10 cellular contexts compared by ENCODE assay signal in the genomic region with DNA sequence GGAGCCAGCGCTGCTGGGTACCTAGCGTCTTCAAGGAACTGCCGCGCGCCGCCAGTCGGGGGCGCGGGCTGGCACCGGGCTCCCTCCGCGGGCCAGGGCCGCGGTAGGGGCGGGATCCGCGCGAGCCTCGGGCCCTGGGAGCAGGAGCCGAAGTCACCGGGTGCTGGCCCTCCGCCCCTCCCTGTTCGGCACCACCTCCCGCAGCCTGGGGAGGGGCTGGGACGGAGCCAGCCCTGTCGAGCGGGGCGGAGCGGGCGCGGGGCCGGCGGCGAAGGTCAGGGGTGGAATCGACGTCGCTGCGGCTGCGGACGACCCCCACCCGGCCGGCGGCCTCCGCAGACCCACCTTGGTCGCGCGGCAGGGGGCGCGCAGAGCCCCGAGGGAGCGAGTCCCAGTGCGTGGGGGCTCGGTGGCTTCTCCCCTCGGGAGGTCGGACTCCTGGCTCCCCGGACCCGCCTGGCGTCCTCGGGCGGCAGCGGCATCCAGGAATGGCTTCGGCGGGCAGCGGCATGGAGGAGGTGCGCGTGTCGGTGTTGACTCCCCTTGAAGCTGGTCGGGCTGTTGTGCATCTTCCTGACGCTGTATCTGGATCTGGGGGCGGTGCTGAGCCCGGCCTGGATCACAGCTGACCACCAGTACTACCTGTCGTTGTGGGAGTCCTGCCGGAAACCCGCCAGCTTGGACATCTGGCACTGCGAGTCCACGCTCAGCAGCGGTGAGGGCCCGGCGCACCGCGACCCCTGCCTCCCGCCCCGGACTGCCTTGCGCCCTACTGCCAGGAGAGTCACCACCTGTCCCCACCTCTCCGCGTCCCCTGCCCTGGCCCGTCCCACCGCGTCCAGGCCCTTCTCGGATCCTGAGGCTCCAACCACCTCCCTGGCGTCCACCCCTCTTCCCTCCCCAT. TPM values are rescaled to one million over a fixed set of nuclear protein-coding genes. Genes with fewer than 3 reads are reported as not detected.
A peak's percentile ranks its signal among the peaks of the same experiment; 100 is the strongest.
DNase-seq lines count a peak whose midpoint lies in the region; ATAC-seq, FAIRE-seq and TF ChIP-seq lines count a peak whose summit lies in the region.
"Had no signal": no experiment of that assay in that cellular context is flagged by ENCODE, and none has a peak within 500 bp of the region (broad histone marks: within the 10 kb centered on the region; RNA-seq: fewer than 3 reads in every experiment).

No MANE protein-coding gene starts in this region.

- H3K4me2 ChIP-seq in keratinocyte (ENCODE audit: control insufficient read depth, extremely low read depth, insufficient read depth, low read depth, low read length) (peak overlapping the region; percentile 27), smooth muscle cell (peak overlapping the region; percentile 95)

- no peaks in the 10 kb centered on the region for H3K4me1 Mint-ChIP-seq in stimulated activated naive B cell treated with anti-CD40 and anti-IgM and Interleukin-4, amounts not matched to agents 10 μg/mL and 1 μg/mL and 100 μg/mL, for 72 hours
- no peaks in the 10 kb centered on the region for H3K4me1 Mint-ChIP-seq in Caco-2 (ENCODE audit: low read depth, unreplicated experiment)
- H3K4me1 Mint-ChIP-seq: activated naive CD4-positive, alpha-beta T cell treated with anti-CD3 and anti-CD28 coated beads, Interleukin-2, amount 50 U/mL, for 24 hours had no signal

- H3K4me3 ChIP-seq in HUES48 (ENCODE audit: low read depth, low read length) (peak overlapping the region; percentile 65), keratinocyte (ENCODE audit: control insufficient read depth in 2 of 3, extremely low read depth in 1 of 3, insufficient read depth in 2 of 3, low read depth in 1 of 3, low read length in 3 of 3) (peak overlapping the region in 1 of 3 experiments; percentile 7), smooth muscle cell (peak overlapping the region; percentile 60), Caco-2 (ENCODE audit: low read depth, low read length) (no peak overlapping the region)

- peaks cover 30 to 34% of the 10 kb centered on the region in 2 donors for H3K27me3 Mint-ChIP-seq in stimulated activated naive B cell treated with anti-CD40 and anti-IgM and Interleukin-4, amounts not matched to agents 10 μg/mL and 1 μg/mL and 100 μg/mL, for 72 hours
- H3K27me3 Mint-ChIP-seq in Caco-2 (ENCODE audit: insufficient read depth, unreplicated experiment), result no peaks in the 10 kb centered on the region

- H3K4me1 ChIP-seq in HUES48 (ENCODE audit: control insufficient read depth, insufficient read depth, low read length), result peaks cover 12% of the 10 kb centered on the region
- H3K4me1 ChIP-seq in keratinocyte (ENCODE audit: control insufficient read depth, extremely low read depth, insufficient read depth, low read length), result no peaks in the 10 kb centered on the region
- H3K4me1 ChIP-seq in smooth muscle cell (ENCODE audit: low read depth), result no peaks in the 10 kb centered on the region
- H3K4me1 ChIP-seq in Caco-2, result no peaks in the 10 kb centered on the region
- H3K4me1 ChIP-seq: gastrocnemius medialis had no signal

- ATAC-seq in stimulated activated naive B cell treated with anti-CD40 and anti-IgM and Interleukin-4, amounts not matched to agents 10 μg/mL and 1 μg/mL and 100 μg/mL, for 72 hours (replicated peaks), result no peak
- ATAC-seq: gastrocnemius medialis had no signal

- no peak overlapping the region for H2AFZ ChIP-seq in keratinocyte (ENCODE audit: control insufficient read depth, low read length)
- H2AFZ ChIP-seq in smooth muscle cell (ENCODE audit: low read depth), result peak overlapping the region; percentile 66

- H3K9me3 Mint-ChIP-seq in stimulated activated naive B cell treated with anti-CD40 and anti-IgM and Interleukin-4, amounts not matched to agents 10 μg/mL and 1 μg/mL and 100 μg/mL, for 72 hours, result peaks cover 0 to 8% of the 10 kb centered on the region in 2 donors
- H3K9me3 Mint-ChIP-seq in Caco-2 (ENCODE audit: unreplicated experiment), result no peaks in the 10 kb centered on the region
- H3K9me3 Mint-ChIP-seq: activated naive CD4-positive, alpha-beta T cell treated with anti-CD3 and anti-CD28 coated beads, Interleukin-2, amount 50 U/mL, for 24 hours had no signal

- no peaks in the 10 kb centered on the region for H3K36me3 Mint-ChIP-seq in stimulated activated naive B cell treated with anti-CD40 and anti-IgM and Interleukin-4, amounts not matched to agents 10 μg/mL and 1 μg/mL and 100 μg/mL, for 72 hours
- H3K36me3 Mint-ChIP-seq in Caco-2 (ENCODE audit: insufficient read depth, unreplicated experiment), result no peaks in the 10 kb centered on the region
- H3K36me3 Mint-ChIP-seq: activated naive CD4-positive, alpha-beta T cell treated with anti-CD3 and anti-CD28 coated beads, Interleukin-2, amount 50 U/mL, for 24 hours had no signal

- no peak for FAIRE-seq in keratinocyte (lab: Jason Lieb, UNC)

- H3K9ac ChIP-seq in HUES48 (ENCODE audit: low read depth, low read length) (no peak overlapping the region; the same call in 1 of the 2 replicates), keratinocyte (ENCODE audit: control insufficient read depth, extremely low read depth, insufficient read depth, low read length) (no peak overlapping the region), smooth muscle cell (ENCODE audit: low read depth) (no peak overlapping the region)

- H3K9me3 ChIP-seq in HUES48 (ENCODE audit: control insufficient read depth, insufficient read depth, low read length) (no peaks in the 10 kb centered on the region), keratinocyte (ENCODE audit: control insufficient read depth, low read depth, low read length) (no peaks in the 10 kb centered on the region), smooth muscle cell (replicated peaks; ENCODE audit: low read depth) (no peaks in the 10 kb centered on the region), Caco-2 (no peaks in the 10 kb centered on the region)
- H3K9me3 ChIP-seq: gastrocnemius medialis had no signal

- no peaks in the 10 kb centered on the region for H3K9me1 ChIP-seq in keratinocyte (ENCODE audit: control insufficient read depth, extremely low read depth, insufficient read depth, low read length)

- H3K27me3 ChIP-seq in HUES48 (ENCODE audit: control insufficient read depth, insufficient read depth, low read length) (peaks cover 17% of the 10 kb centered on the region), keratinocyte (ENCODE audit: control insufficient read depth, extremely low read depth, insufficient read depth, low read length) (peaks cover 9% of the 10 kb centered on the region), smooth muscle cell (ENCODE audit: low read depth) (peaks cover 42% of the 10 kb centered on the region), Caco-2 (replicated peaks; ENCODE audit: control insufficient read depth, insufficient read depth, low read length) (no peaks in the 10 kb centered on the region)

- 1% methylated on average over 45 of the region's 91 CpGs for WGBS in smooth muscle cell (ENCODE audit: low lambda C conversion rate)

- H3K27ac ChIP-seq in HUES48 (ENCODE audit: low read depth, low read length) (no peak overlapping the region), keratinocyte (ENCODE audit: control insufficient read depth, insufficient read depth, low read length) (no peak overlapping the region), smooth muscle cell (ENCODE audit: low read depth) (no peak overlapping the region)
- H3K27ac ChIP-seq: gastrocnemius medialis had no signal

- no peak for TF ChIP-seq CTCF in keratinocyte (optimal IDR thresholded peaks at IDR 0.05 in 1 of 3, IDR thresholded peaks at IDR 0.05 in 1 of 3, conservative IDR thresholded peaks at IDR 0.05 in 1 of 3; ENCODE audit: extremely low read depth in 1 of 3, insufficient read depth in 2 of 3, low read length in 3 of 3)
- peak; percentile 21 for TF ChIP-seq CTCF in smooth muscle cell (IDR thresholded peaks at IDR 0.05; ENCODE audit: borderline replicate concordance, insufficient read depth, poor library complexity, severe bottlenecking)
- no peak for TF ChIP-seq CTCF in Caco-2 (IDR thresholded peaks at IDR 0.05; ENCODE audit: insufficient read depth in 1 of 2, low read depth in 1 of 2, low read length in 1 of 2, severe bottlenecking in 1 of 2, unreplicated experiment in 1 of 2)

- H3K4me3 Mint-ChIP-seq in stimulated activated naive B cell treated with anti-CD40 and anti-IgM and Interleukin-4, amounts not matched to agents 10 μg/mL and 1 μg/mL and 100 μg/mL, for 72 hours, result peak overlapping the region in 1 of 2 donors; percentile 19
- H3K4me3 Mint-ChIP-seq in Caco-2 (ENCODE audit: unreplicated experiment), result no peak overlapping the region
- H3K4me3 Mint-ChIP-seq: activated naive CD4-positive, alpha-beta T cell treated with anti-CD3 and anti-CD28 coated beads, Interleukin-2, amount 50 U/mL, for 24 hours had no signal

- DNase-seq in astrocyte of the hippocampus (ENCODE audit: low read depth, low spot score) (peak; percentile 24), keratinocyte (ENCODE audit: low read depth, low spot score) (no peak), smooth muscle cell (lab: John Stamatoyannopoulos, UW; ENCODE audit: unreplicated experiment) (no peak), Caco-2 (no peak), SIG-M5 treated with dmso at 0.1 percent for 504 hours (lab: John Stamatoyannopoulos, UW; ENCODE audit: unreplicated experiment) (no peak)
- no peak for DNase-seq in stimulated activated naive B cell treated with anti-CD40 and anti-IgM and Interleukin-4, amounts not matched to agents 10 μg/mL and 1 μg/mL and 100 μg/mL, for 72 hours
- DNase-seq: gastrocnemius medialis had no signal

- no peak overlapping the region for H3K27ac Mint-ChIP-seq in stimulated activated naive B cell treated with anti-CD40 and anti-IgM and Interleukin-4, amounts not matched to agents 10 μg/mL and 1 μg/mL and 100 μg/mL, for 72 hours
- no peak overlapping the region for H3K27ac Mint-ChIP-seq in Caco-2 (ENCODE audit: unreplicated experiment)
- H3K27ac Mint-ChIP-seq: activated naive CD4-positive, alpha-beta T cell treated with anti-CD3 and anti-CD28 coated beads, Interleukin-2, amount 50 U/mL, for 24 hours had no signal

- H3K36me3 ChIP-seq in HUES48 (ENCODE audit: control insufficient read depth, insufficient read depth, low read length) (no peaks in the 10 kb centered on the region), keratinocyte (ENCODE audit: control insufficient read depth in 2 of 2, extremely low read depth in 1 of 2, insufficient read depth in 2 of 2, low read length in 2 of 2) (no peaks in the 10 kb centered on the region), smooth muscle cell (ENCODE audit: low read depth) (no peaks in the 10 kb centered on the region), Caco-2 (ENCODE audit: control insufficient read depth, insufficient read depth, low read length) (no peaks in the 10 kb centered on the region)
- H3K36me3 ChIP-seq: gastrocnemius medialis had no signal

- H4K20me1 ChIP-seq in keratinocyte (ENCODE audit: control insufficient read depth, extremely low read depth, insufficient read depth, low read length), result no peaks in the 10 kb centered on the region
- H4K20me1 ChIP-seq in smooth muscle cell (ENCODE audit: low read depth), result no peaks in the 10 kb centered on the region

- intact Hi-C loops in Caco-2 (cut with micrococcal nuclease; ENCODE audit: unreplicated experiment), result no loop called here

- H3K79me2 ChIP-seq in keratinocyte (ENCODE audit: control insufficient read depth, insufficient read depth, low read length) (no peaks in the 10 kb centered on the region), smooth muscle cell (ENCODE audit: low read depth) (no peaks in the 10 kb centered on the region)

- no peaks in the 10 kb centered on the region for H3F3A ChIP-seq in smooth muscle cell (ENCODE audit: low read depth)

- no TSS peak for BruUV-seq in Caco-2 (replicated peaks; lab: Mats Ljungman, UMichigan)

- dilution Hi-C loops in keratinocyte (cut with MboI; ENCODE audit: extremely low pct_ligation_motif_present, low sequenced_read_pairs), result no loop called here

- POLR2A ChIA-PET in Caco-2 (lab: Charles Lee), result no interaction called here

- CTCF ChIA-PET in Caco-2 (lab: Charles Lee), result no interaction called here

RNA-seq across cellular contexts. Expression of a gene that starts 50.5 kb away (rescaled TPM):
- polyA plus RNA-seq in keratinocyte (not detected in 3 replicates), smooth muscle cell (not detected in 2 replicates)
- not detected for polyA plus RNA-seq in keratinocyte (2011; ENCODE audit: low read depth)
- not detected in 2 replicates for polyA plus RNA-seq in keratinocyte (2011; cell fraction: cytosol; rRNA removed)
- polyA plus RNA-seq in keratinocyte (2011; cell fraction: nucleus; rRNA removed), result not detected in 2 replicates
- polyA plus RNA-seq in keratinocyte (2012; ENCODE audit: low replicate concordance), result not detected in 2 replicates
- not detected in 3 replicates for polyA minus RNA-seq in keratinocyte
- polyA minus RNA-seq in keratinocyte (2011; cell fraction: cytosol; rRNA and poly(A)+ RNA removed), result not detected
- polyA minus RNA-seq in keratinocyte (2011; cell fraction: nucleus; rRNA and poly(A)+ RNA removed), result not detected in 2 replicates
- total RNA-seq in smooth muscle cell (0.13 TPM in 1 of 2 replicates, not detected in the other), Caco-2 (2022) (not detected in 2 replicates)
- total RNA-seq: gastrocnemius medialis; T-helper 2 cell treated with Interferon-gamma antibody and Interleukin-4, amounts not matched to agents 100 ng/mL and 5 ng/mL, for 36 hours had no signal
